Comparison of ENCODE assay signal across 33 cellular contexts in genomic region chr2:150319085-150319484, GRCh38.
"Had no signal": no experiment of that assay in that cellular context is flagged by ENCODE, and none has a peak within 500 bp of the region (broad histone marks: within the 10 kb centered on the region; RNA-seq: fewer than 3 reads in every experiment).

No MANE protein-coding gene starts in this region.

- ATAC-seq: activated CD8-positive, alpha-beta T cell treated with anti-CD3 and anti-CD28 coated beads for 36 hours; activated naive CD4-positive, alpha-beta T cell treated with anti-CD3 and anti-CD28 coated beads, Interleukin-2, amount 50 U/mL, for 72 hours; activated naive CD8-positive, alpha-beta T cell treated with anti-CD3 and anti-CD28 coated beads, Interleukin-2, amount 50 U/mL, for 24 hours; activated T-cell treated with anti-CD3 and anti-CD28 coated beads, Interleukin-2, amount 50 U/mL, for 4 hours; activated T-cell treated with anti-CD3 and anti-CD28 coated beads, Interleukin-2, amount 50 U/mL, for 72 hours; activated T-helper 17 cell treated with anti-CD3 and anti-CD28 coated beads, Interleukin-2, amount 50 U/mL, for 72 hours had no signal

- H3K27ac ChIP-seq: ascending aorta, cardiac muscle cell, VCaP had no signal

- H3K36me3 ChIP-seq: ascending aorta, cardiac muscle cell had no signal

- DNase-seq: activated B cell treated with CpG ODN at 0.5 μM for 24 hours; activated CD4-positive, alpha-beta memory T cell treated with anti-CD3 and anti-CD28 coated beads for 36 hours; activated CD4-positive, alpha-beta T cell treated with anti-CD3 and anti-CD28 coated beads for 4 hours; activated CD4-positive, alpha-beta T cell treated with anti-CD3 and anti-CD28 coated beads, Interleukin-2, amount 10 ng/mL, durations not matched to agents 24 days and 14 days; activated CD4-positive, alpha-beta T cell treated with anti-CD3 and anti-CD28 coated beads, Interleukin-2, amount 50 U/mL, for 1 hour; activated CD4-positive, alpha-beta T cell treated with anti-CD3 and anti-CD28 coated beads, Interleukin-2, amount 50 U/mL, for 4 hours; activated CD4-positive, CD25-positive, alpha-beta regulatory T cell treated with anti-CD3 and anti-CD28 coated beads, Interleukin-2, amount 50 U/mL, for 72 hours; activated CD8-positive, alpha-beta memory T cell treated with anti-CD3 and anti-CD28 coated beads, Interleukin-2, amount 50 U/mL, for 4 hours; activated CD8-positive, alpha-beta T cell treated with anti-CD3 and anti-CD28 coated beads for 36 hours; activated effector memory CD4-positive, alpha-beta T cell treated with anti-CD3 and anti-CD28 coated beads, Interleukin-2, amount 50 U/mL, for 16 hours; activated gamma-delta T cell treated with Interleukin-2 at 50 U/mL for 16 hours; activated naive CD4-positive, alpha-beta T cell; activated naive CD4-positive, alpha-beta T cell treated with anti-CD3 and anti-CD28 coated beads for 36 hours; activated naive CD4-positive, alpha-beta T cell treated with anti-CD3 and anti-CD28 coated beads, Interleukin-2, amount 50 U/mL, for 16 hours; activated naive CD8-positive, alpha-beta T cell treated with anti-CD3 and anti-CD28 coated beads, Interleukin-2, amount 10 ng/mL, durations not matched to agents 7 days and 5 days; activated naive CD8-positive, alpha-beta T cell treated with anti-CD3 and anti-CD28 coated beads, Interleukin-2, amount 50 U/mL, for 24 hours; activated T-cell treated with anti-CD3 and anti-CD28 coated beads for 4 hours; activated T-cell treated with anti-CD3 and anti-CD28 coated beads, Interleukin-2, amount 50 U/mL, for 1 hour; activated T-cell treated with anti-CD3 and anti-CD28 coated beads, Interleukin-2, amount 50 U/mL, for 4 hours; activated T-cell treated with anti-CD3 and anti-CD28 coated beads, Interleukin-2, amount 50 U/mL, for 72 hours; amygdala; anterior cingulate cortex; caudate nucleus; T-helper 1 cell; T-helper 2 cell; T-helper 9 cell had no signal

- H3K27me3 ChIP-seq: ascending aorta, cardiac muscle cell had no signal

- H3K4me3 ChIP-seq: ascending aorta, cardiac muscle cell had no signal

- H3K4me1 ChIP-seq: ascending aorta had no signal

- FAIRE-seq: bronchial epithelial cell, TTC549 had no signal
